ENCODE assay signal across 2 cellular contexts in the genomic region with DNA sequence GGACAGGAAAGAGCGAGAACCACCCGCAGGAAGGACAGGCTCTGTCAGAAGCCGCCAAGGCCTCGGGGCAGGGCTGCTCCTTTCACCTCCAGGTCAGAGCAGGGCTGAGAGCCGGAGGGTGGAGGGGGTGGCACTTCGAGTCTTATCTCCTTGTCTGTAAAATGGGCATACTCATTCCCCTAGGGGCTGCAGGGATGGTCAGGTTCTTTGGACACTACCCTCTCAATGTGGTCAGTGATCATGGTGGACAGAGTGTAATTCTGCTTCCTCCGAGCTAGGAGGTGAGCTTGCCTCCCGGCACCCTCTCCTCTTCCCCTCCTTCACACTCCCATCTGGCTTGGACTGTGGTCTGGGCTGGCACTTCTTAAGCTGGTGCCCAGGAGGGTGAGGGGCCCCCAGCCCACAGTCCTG.
TF ChIP-seq lines count a peak whose summit lies in the region.

No MANE protein-coding gene starts in this region.

TF ChIP-seq in IMR-90, 13 proteins besides CTCF, POLR2A, EP300 and RAD21:
- no peak for TF ChIP-seq MAZ (IDR thresholded peaks at IDR 0.05; ENCODE audit: borderline replicate concordance, low read depth, low read length)
- TF ChIP-seq MXI1 (IDR thresholded peaks at IDR 0.05; ENCODE audit: borderline replicate concordance, low read depth, low read length): no peak
- no peak for TF ChIP-seq RCOR1 (IDR thresholded peaks at IDR 0.05; ENCODE audit: insufficient replicate concordance, low read length)
- TF ChIP-seq BHLHE40 (IDR thresholded peaks at IDR 0.05; ENCODE audit: low read depth, low read length): no peak
- TF ChIP-seq NFE2L2 (IDR thresholded peaks at IDR 0.05; ENCODE audit: low read depth, low read length): no peak
- TF ChIP-seq FOS (IDR thresholded peaks at IDR 0.05; ENCODE audit: low read depth, low read length): no peak
- no peak for TF ChIP-seq RFX5 (IDR thresholded peaks at IDR 0.05; ENCODE audit: low read depth, low read length)
- no peak for TF ChIP-seq MAFK (IDR thresholded peaks at IDR 0.05; ENCODE audit: low read depth, low read length)
- TF ChIP-seq, protein P1, sequence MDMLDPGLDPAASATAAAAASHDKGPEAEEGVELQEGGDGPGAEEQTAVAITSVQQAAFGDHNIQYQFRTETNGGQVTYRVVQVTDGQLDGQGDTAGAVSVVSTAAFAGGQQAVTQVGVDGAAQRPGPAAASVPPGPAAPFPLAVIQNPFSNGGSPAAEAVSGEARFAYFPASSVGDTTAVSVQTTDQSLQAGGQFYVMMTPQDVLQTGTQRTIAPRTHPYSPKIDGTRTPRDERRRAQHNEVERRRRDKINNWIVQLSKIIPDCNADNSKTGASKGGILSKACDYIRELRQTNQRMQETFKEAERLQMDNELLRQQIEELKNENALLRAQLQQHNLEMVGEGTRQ (IDR thresholded peaks at IDR 0.05; ENCODE audit: low read depth, low read length): no peak
- no peak for TF ChIP-seq CHD1 (IDR thresholded peaks at IDR 0.05; ENCODE audit: low read depth, low read length)
- TF ChIP-seq, protein P2, sequence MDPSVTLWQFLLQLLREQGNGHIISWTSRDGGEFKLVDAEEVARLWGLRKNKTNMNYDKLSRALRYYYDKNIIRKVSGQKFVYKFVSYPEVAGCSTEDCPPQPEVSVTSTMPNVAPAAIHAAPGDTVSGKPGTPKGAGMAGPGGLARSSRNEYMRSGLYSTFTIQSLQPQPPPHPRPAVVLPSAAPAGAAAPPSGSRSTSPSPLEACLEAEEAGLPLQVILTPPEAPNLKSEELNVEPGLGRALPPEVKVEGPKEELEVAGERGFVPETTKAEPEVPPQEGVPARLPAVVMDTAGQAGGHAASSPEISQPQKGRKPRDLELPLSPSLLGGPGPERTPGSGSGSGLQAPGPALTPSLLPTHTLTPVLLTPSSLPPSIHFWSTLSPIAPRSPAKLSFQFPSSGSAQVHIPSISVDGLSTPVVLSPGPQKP (IDR thresholded peaks at IDR 0.05; ENCODE audit: borderline replicate concordance, low read depth, low read length): no peak
- no peak for TF ChIP-seq SMC3 (IDR thresholded peaks at IDR 0.05; ENCODE audit: low read depth, low read length)
- no peak for TF ChIP-seq CEBPB (IDR thresholded peaks at IDR 0.05; ENCODE audit: low read depth, low read length)

TF ChIP-seq in liver, 16 proteins besides CTCF, POLR2A, EP300 and RAD21:
- TF ChIP-seq, protein P3, sequence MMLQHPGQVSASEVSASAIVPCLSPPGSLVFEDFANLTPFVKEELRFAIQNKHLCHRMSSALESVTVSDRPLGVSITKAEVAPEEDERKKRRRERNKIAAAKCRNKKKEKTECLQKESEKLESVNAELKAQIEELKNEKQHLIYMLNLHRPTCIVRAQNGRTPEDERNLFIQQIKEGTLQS (IDR thresholded peaks at IDR 0.05): no peak
- TF ChIP-seq, protein P4, sequence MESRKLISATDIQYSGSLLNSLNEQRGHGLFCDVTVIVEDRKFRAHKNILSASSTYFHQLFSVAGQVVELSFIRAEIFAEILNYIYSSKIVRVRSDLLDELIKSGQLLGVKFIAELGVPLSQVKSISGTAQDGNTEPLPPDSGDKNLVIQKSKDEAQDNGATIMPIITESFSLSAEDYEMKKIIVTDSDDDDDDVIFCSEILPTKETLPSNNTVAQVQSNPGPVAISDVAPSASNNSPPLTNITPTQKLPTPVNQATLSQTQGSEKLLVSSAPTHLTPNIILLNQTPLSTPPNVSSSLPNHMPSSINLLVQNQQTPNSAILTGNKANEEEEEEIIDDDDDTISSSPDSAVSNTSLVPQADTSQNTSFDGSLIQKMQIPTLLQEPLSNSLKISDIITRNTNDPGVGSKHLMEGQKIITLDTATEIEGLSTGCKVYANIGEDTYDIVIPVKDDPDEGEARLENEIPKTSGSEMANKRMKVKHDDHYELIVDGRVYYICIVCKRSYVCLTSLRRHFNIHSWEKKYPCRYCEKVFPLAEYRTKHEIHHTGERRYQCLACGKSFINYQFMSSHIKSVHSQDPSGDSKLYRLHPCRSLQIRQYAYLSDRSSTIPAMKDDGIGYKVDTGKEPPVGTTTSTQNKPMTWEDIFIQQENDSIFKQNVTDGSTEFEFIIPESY (IDR thresholded peaks at IDR 0.05): no peak
- TF ChIP-seq YY1 (IDR thresholded peaks at IDR 0.05) (no peak), FOXA2 (IDR thresholded peaks at IDR 0.05) (no peak), SP1 (IDR thresholded peaks at IDR 0.05) (no peak), TAF1 (conservative IDR thresholded peaks at IDR 0.05) (no peak), EGR1 (IDR thresholded peaks at IDR 0.05; ENCODE audit: low read depth in 2 of 2) (no peak), GABPA (IDR thresholded peaks at IDR 0.05 in 1 of 2, conservative IDR thresholded peaks at IDR 0.05 in 1 of 2) (no peak), NR2F2 (IDR thresholded peaks at IDR 0.05) (no peak), JUND (IDR thresholded peaks at IDR 0.05) (no peak), FOXA1 (IDR thresholded peaks at IDR 0.05) (no peak), HNF4A (conservative IDR thresholded peaks at IDR 0.05) (no peak), RXRA (IDR thresholded peaks at IDR 0.05) (no peak), HNF4G (IDR thresholded peaks at IDR 0.05) (no peak)
- TF ChIP-seq, protein P5, sequence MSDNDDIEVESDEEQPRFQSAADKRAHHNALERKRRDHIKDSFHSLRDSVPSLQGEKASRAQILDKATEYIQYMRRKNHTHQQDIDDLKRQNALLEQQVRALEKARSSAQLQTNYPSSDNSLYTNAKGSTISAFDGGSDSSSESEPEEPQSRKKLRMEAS (IDR thresholded peaks at IDR 0.05): no peak
- TF ChIP-seq, protein P6, sequence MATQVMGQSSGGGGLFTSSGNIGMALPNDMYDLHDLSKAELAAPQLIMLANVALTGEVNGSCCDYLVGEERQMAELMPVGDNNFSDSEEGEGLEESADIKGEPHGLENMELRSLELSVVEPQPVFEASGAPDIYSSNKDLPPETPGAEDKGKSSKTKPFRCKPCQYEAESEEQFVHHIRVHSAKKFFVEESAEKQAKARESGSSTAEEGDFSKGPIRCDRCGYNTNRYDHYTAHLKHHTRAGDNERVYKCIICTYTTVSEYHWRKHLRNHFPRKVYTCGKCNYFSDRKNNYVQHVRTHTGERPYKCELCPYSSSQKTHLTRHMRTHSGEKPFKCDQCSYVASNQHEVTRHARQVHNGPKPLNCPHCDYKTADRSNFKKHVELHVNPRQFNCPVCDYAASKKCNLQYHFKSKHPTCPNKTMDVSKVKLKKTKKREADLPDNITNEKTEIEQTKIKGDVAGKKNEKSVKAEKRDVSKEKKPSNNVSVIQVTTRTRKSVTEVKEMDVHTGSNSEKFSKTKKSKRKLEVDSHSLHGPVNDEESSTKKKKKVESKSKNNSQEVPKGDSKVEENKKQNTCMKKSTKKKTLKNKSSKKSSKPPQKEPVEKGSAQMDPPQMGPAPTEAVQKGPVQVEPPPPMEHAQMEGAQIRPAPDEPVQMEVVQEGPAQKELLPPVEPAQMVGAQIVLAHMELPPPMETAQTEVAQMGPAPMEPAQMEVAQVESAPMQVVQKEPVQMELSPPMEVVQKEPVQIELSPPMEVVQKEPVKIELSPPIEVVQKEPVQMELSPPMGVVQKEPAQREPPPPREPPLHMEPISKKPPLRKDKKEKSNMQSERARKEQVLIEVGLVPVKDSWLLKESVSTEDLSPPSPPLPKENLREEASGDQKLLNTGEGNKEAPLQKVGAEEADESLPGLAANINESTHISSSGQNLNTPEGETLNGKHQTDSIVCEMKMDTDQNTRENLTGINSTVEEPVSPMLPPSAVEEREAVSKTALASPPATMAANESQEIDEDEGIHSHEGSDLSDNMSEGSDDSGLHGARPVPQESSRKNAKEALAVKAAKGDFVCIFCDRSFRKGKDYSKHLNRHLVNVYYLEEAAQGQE (IDR thresholded peaks at IDR 0.05): no peak
